ENCODE assay signal across 8 cellular contexts in the genomic region with DNA sequence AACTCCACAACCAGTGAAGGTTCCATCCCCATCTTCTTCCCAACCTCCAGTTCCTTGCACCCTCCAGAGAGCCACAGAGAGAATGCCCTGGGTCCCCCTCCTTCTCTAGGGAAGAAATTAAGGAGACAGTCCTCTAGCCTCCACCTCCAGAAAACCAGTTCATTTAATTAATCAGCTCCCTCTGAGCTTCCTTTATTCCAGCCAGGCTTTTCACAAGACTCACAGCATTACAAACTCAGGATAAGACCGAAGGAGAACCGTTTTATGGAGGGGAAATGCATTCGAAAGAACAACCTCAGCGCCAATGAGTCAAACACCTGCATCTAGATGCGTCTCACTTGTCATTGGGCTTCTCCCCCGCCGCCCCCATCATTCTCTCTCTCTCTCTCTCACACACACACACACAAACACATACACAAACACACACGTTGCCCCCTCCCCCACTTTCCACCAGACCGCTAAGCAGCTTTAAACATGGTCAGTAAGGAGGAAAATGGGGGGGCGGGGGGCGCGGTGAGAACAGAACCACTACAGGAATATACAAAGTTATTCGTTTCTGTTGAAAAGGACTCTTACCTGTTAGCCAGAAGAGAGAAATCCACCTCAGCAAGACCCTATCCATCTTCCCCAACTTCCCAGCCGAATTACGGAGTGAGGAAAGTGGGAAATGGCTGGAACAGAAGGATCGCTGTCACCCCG. TPM values are rescaled to one million over a fixed set of nuclear protein-coding genes. Genes with fewer than 3 reads are reported as not detected.
DNase-seq lines count a peak whose midpoint lies in the region; ATAC-seq and TF ChIP-seq lines count a peak whose summit lies in the region.

No MANE protein-coding gene starts in this region.

- ATAC-seq in PC-3 (no peak), GM18907 (IDR thresholded peaks at IDR 0.05; ENCODE audit: unreplicated experiment) (no peak)

- H3K4me2 ChIP-seq in PC-3 (ENCODE audit: low read length) (peak overlapping the region; percentile 87), mammary epithelial cell (ENCODE audit: insufficient read depth, low read depth, low read length) (peak overlapping the region; percentile 99)

- H3K4me1 ChIP-seq in PC-3 (ENCODE audit: insufficient read depth, low read length) (no peaks in the 10 kb centered on the region), mammary epithelial cell (ENCODE audit: insufficient read depth, low read length) (peaks cover 2% of the 10 kb centered on the region), muscle layer of duodenum (ENCODE audit: control insufficient read depth in 1 of 2, insufficient read depth in 2 of 2, low read length in 2 of 2) (no peaks in the 10 kb centered on the region)

- CTCF ChIA-PET in PC-3 (lab: Charles Lee) = no interaction called here
- CTCF ChIA-PET in mammary epithelial cell (lab: Charles Lee; ENCODE audit: low non-redundant PET) = no interaction called here

- H2AFZ ChIP-seq in PC-3 (ENCODE audit: low read length) = peak overlapping the region; percentile 36; the same call in 1 of the 2 replicates
- H2AFZ ChIP-seq in mammary epithelial cell (ENCODE audit: low read depth, low read length) = peak overlapping the region; percentile 31

- WGBS in mammary epithelial cell (ENCODE audit: low coverage, missing lambda C conversion rate) = 6% methylated on average over 12 of the region's 17 CpGs

- in situ Hi-C loops in mammary epithelial cell (cut with MboI; ENCODE audit: low sequenced_read_pairs in 2 of 2) = no loop called here

- TF ChIP-seq CTCF in PC-3 (conservative IDR thresholded peaks at IDR 0.05; ENCODE audit: low read depth, low read length) = no peak
- TF ChIP-seq CTCF in mammary epithelial cell (conservative IDR thresholded peaks at IDR 0.05 in 1 of 2, IDR thresholded peaks at IDR 0.05 in 1 of 2; ENCODE audit: extremely low read depth in 1 of 2, insufficient read depth in 1 of 2, low read depth in 1 of 2, low read length in 2 of 2) = no peak

- BruUV-seq in PC-3 (replicated peaks; lab: Mats Ljungman, UMichigan) (no TSS peak), mammary epithelial cell (replicated peaks; lab: Mats Ljungman, UMichigan) (no TSS peak)

- H3K27ac ChIP-seq in PC-3 (ENCODE audit: low read length) (no peak overlapping the region), mammary epithelial cell (ENCODE audit: insufficient read depth, low read depth, low read length) (no peak overlapping the region), muscle layer of duodenum (ENCODE audit: low read length) (no peak overlapping the region), substantia nigra (ENCODE audit: low read depth, low read length, poor library complexity, severe bottlenecking) (peak overlapping the region; percentile 51)

- H3K9me3 ChIP-seq in PC-3 (ENCODE audit: low read length) (no peaks in the 10 kb centered on the region), mammary epithelial cell (replicated peaks; ENCODE audit: insufficient read depth, low read length) (no peaks in the 10 kb centered on the region), muscle layer of duodenum (ENCODE audit: control insufficient read depth in 1 of 2, low read length in 2 of 2) (no peaks in the 10 kb centered on the region)

- intact Hi-C loops in PC-3 (cut with micrococcal nuclease) (loop anchor here (10.0 kb wide), 1 partner anchor 80 kb away; no protein-coding TSS in a partner anchor), mammary epithelial cell (cut with micrococcal nuclease) (no loop called here)

- POLR2A ChIA-PET in PC-3 (lab: Charles Lee; ENCODE audit: unreplicated experiment) = no interaction called here

- dilution Hi-C loops in mammary epithelial cell (cut with HindIII; ENCODE audit: low sequenced_read_pairs) = no loop called here

- DNase-seq in NCI-H1417 (lab: John Stamatoyannopoulos, UW) (peak; percentile 63 to 76 (median 73)), NCI-H1417 treated with DMSO at 0.1 percent for 48 hours (lab: John Stamatoyannopoulos, UW) (no peak), PC-3 (no peak), mammary epithelial cell (no peak), substantia nigra (lab: John Stamatoyannopoulos, UW) (peak in 6 of 49 donors; percentile 15 to 58 (median 39)), GOT3 (lab: John Stamatoyannopoulos, UW) (no peak)

- H3K27me3 ChIP-seq in PC-3 (ENCODE audit: low read length) (peaks cover 95% of the 10 kb centered on the region), mammary epithelial cell (ENCODE audit: insufficient read depth, low read length) (peaks cover 34% of the 10 kb centered on the region), muscle layer of duodenum (ENCODE audit: low read depth, low read length) (peaks cover 4% of the 10 kb centered on the region)

- H3K4me3 ChIP-seq in PC-3 (ENCODE audit: low read length) (peak overlapping the region; percentile 59), mammary epithelial cell (replicated peaks in 1 of 3; ENCODE audit: insufficient read depth in 1 of 3, low read depth in 2 of 3, low read length in 3 of 3) (peak overlapping the region; percentile 23 to 62 (median 42)), muscle layer of duodenum (ENCODE audit: low read depth in 1 of 2, low read length in 2 of 2) (peak overlapping the region; percentile 54 to 62)

- no peaks in the 10 kb centered on the region for H3K36me3 ChIP-seq in PC-3 (ENCODE audit: low read depth, low read length)
- no peaks in the 10 kb centered on the region for H3K36me3 ChIP-seq in mammary epithelial cell (ENCODE audit: insufficient read depth, low read length)
- H3K36me3 ChIP-seq in muscle layer of duodenum (ENCODE audit: control insufficient read depth in 1 of 2, insufficient read depth in 2 of 2, low read length in 2 of 2) = no peaks in the 10 kb centered on the region

- H3K79me2 ChIP-seq in PC-3 (ENCODE audit: low read length) (no peaks in the 10 kb centered on the region), mammary epithelial cell (ENCODE audit: insufficient read depth, low read length) (no peaks in the 10 kb centered on the region)

- H3K9ac ChIP-seq in PC-3 (ENCODE audit: low read length) = no peak overlapping the region
- H3K9ac ChIP-seq in mammary epithelial cell (ENCODE audit: insufficient read depth, low read length) = no peak overlapping the region

- H3F3A ChIP-seq in PC-3 (ENCODE audit: low read length, unreplicated experiment) = no peaks in the 10 kb centered on the region

- H3K9me2 ChIP-seq in PC-3 (replicated peaks; ENCODE audit: low read length) = no peaks in the 10 kb centered on the region

- H4K20me1 ChIP-seq in PC-3 (ENCODE audit: low read length) = 0 out of 2 replicates have a peak, but pooled peaks cover 4% of the 10 kb centered on the region
- no peaks in the 10 kb centered on the region for H4K20me1 ChIP-seq in mammary epithelial cell (ENCODE audit: insufficient read depth, low read length)

RNA-seq across cellular contexts. Expression of gene ILDR2, which starts 0.5 kb away (rescaled TPM):
- under 0.01 TPM in 1 of 2 replicates, not detected in the other for total RNA-seq in PC-3 (2014; rRNA removed)
- not detected for total RNA-seq in mammary epithelial cell
- polyA plus RNA-seq in mammary epithelial cell = 0.02 TPM
- not detected for polyA minus RNA-seq in mammary epithelial cell

RNA-seq across cellular contexts. Expression of gene MAEL, which starts 14.3 kb away (rescaled TPM):
- total RNA-seq in PC-3 (2014; rRNA removed) = not detected in 2 replicates
- not detected for total RNA-seq in mammary epithelial cell
- polyA plus RNA-seq in mammary epithelial cell = not detected
- polyA minus RNA-seq in mammary epithelial cell = not detected

Comparison
In these comparisons a context has a peak if more than half of its experiments do, and no peak if none do; other contexts are left out.
1. DNase-seq: peak in NCI-H1417 (3 of 3); none in NCI-H1417 treated with DMSO at 0.1 percent for 48 hours (single experiment), PC-3 (single experiment), mammary epithelial cell (single experiment) and GOT3 (single experiment).
2. Peak in every context shown above with its lines, with median percentiles within 50 percentile points of each other: H3K4me3 ChIP-seq.